In genomic region chr14:105420976-105421674, GRCh38 we compare ENCODE assay signal across 8 cellular contexts. TPM values are rescaled to one million over a fixed set of nuclear protein-coding genes. Genes with fewer than 3 reads are reported as not detected.
A peak's percentile ranks its signal among the peaks of the same experiment; 100 is the strongest.
DNase-seq lines count a peak whose midpoint lies in the region; ATAC-seq and TF ChIP-seq lines count a peak whose summit lies in the region.

No MANE protein-coding gene starts in this region.

- H3K36me3 ChIP-seq in WERI-Rb-1: peaks cover 42% of the 10 kb centered on the region

- H3K36me3 Mint-ChIP-seq in glutamatergic neuron (ENCODE audit: unreplicated experiment): no peaks in the 10 kb centered on the region

- DNase-seq in WERI-Rb-1 (no peak), glutamatergic neuron (peak; percentile 30), sciatic nerve (ENCODE audit: low spot score) (no peak), GOT3 (lab: John Stamatoyannopoulos, UW) (no peak)

- ATAC-seq in sciatic nerve: peak; percentile 16
- ATAC-seq in GM19455 (IDR thresholded peaks at IDR 0.05; ENCODE audit: unreplicated experiment): no peak
- ATAC-seq in HG03469 (IDR thresholded peaks at IDR 0.05; ENCODE audit: unreplicated experiment): no peak
- no peak for ATAC-seq in HG02759 (IDR thresholded peaks at IDR 0.05; ENCODE audit: unreplicated experiment)

- H3K27ac Mint-ChIP-seq in glutamatergic neuron (ENCODE audit: unreplicated experiment): no peak overlapping the region

- no peaks in the 10 kb centered on the region for H3K27me3 ChIP-seq in WERI-Rb-1 (ENCODE audit: insufficient read depth, low read depth, severe bottlenecking)

- peaks cover 12% of the 10 kb centered on the region for H3K9me3 Mint-ChIP-seq in glutamatergic neuron (ENCODE audit: unreplicated experiment)

- intact Hi-C loops in sciatic nerve (cut with DNase I): no loop called here

- peak overlapping the region; percentile 90 for H3K4me3 Mint-ChIP-seq in glutamatergic neuron (ENCODE audit: unreplicated experiment)

- peaks cover 22% of the 10 kb centered on the region for H3K4me1 Mint-ChIP-seq in glutamatergic neuron (ENCODE audit: low read depth, unreplicated experiment)

- TF ChIP-seq CTCF in GM12875 (IDR thresholded peaks at IDR 0.05; ENCODE audit: borderline replicate concordance, insufficient read depth, low read depth, low read length) (no peak), WERI-Rb-1 (IDR thresholded peaks at IDR 0.05; ENCODE audit: low read depth, low read length) (no peak), glutamatergic neuron (IDR thresholded peaks at IDR 0.05; ENCODE audit: partially characterized antibody, unreplicated experiment) (no peak)

- H3K4me3 ChIP-seq in GM12875 (ENCODE audit: low read depth, low read length) (peak overlapping the region; percentile 94), WERI-Rb-1 (ENCODE audit: low read depth, low read length) (peak overlapping the region; percentile 70)

- no peaks in the 10 kb centered on the region for H3K9me3 ChIP-seq in WERI-Rb-1 (ENCODE audit: severe bottlenecking)

- no peak overlapping the region; the same call in 1 of the 2 replicates for H3K27ac ChIP-seq in WERI-Rb-1

- peaks cover 10% of the 10 kb centered on the region for H3K27me3 Mint-ChIP-seq in glutamatergic neuron (ENCODE audit: unreplicated experiment)

RNA-seq across cellular contexts. Expression of gene MTA1, which starts 1.5 kb away (rescaled TPM):
- total RNA-seq in glutamatergic neuron (ENCODE audit: unreplicated experiment) (261 TPM), sciatic nerve (95.2 TPM)

RNA-seq across cellular contexts. Expression of gene TEX22, which starts 22.8 kb away (rescaled TPM):
- total RNA-seq in glutamatergic neuron (ENCODE audit: unreplicated experiment): 2.7 TPM
- 6.0 TPM for total RNA-seq in sciatic nerve

RNA-seq across cellular contexts. Expression of gene CRIP2, which starts 53.5 kb away (rescaled TPM):
- total RNA-seq in glutamatergic neuron (ENCODE audit: unreplicated experiment): 78.5 TPM
- 172 TPM for total RNA-seq in sciatic nerve
